Comparison of ENCODE assay signal across 18 cellular contexts in the genomic region with DNA sequence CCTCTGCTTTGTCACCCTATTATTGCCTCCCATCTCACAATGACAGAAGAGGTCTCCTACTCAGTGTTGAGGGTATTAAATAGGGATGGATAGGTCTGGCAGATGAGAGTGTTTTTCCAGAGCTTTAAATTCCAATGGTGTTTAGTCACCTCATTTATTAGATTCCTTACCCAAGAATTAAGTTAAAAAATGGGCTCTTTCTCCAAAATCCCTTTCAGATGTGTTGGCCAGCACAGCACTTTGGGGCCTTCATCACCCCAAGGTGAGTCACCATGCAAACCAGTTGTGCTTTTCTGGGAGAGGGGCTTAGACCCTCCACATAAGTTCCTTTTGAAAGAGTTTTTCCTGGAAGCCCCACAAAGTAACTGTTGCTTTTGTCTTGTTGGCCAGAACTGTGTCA.
DNase-seq lines count a peak whose midpoint lies in the region; ATAC-seq and TF ChIP-seq lines count a peak whose summit lies in the region.
"Had no signal": no experiment of that assay in that cellular context is flagged by ENCODE, and none has a peak within 500 bp of the region (broad histone marks: within the 10 kb centered on the region; RNA-seq: fewer than 3 reads in every experiment).

No MANE protein-coding gene starts in this region.

- intact Hi-C loops in PC-9 (cut with micrococcal nuclease; ENCODE audit: unreplicated experiment): no loop called here
- intact Hi-C loops in activated CD4-positive, alpha-beta T cell treated with anti-CD3 and anti-CD28 coated beads for 36 hours (cut with DNase I, micrococcal nuclease): no loop called here

- H3K36me3 ChIP-seq in PC-9 (ENCODE audit: low read depth) (no peaks in the 10 kb centered on the region), suprapubic skin (no peaks in the 10 kb centered on the region)
- H3K36me3 ChIP-seq: heart left ventricle had no signal

- no peaks in the 10 kb centered on the region for H4K20me1 ChIP-seq in PC-9 (ENCODE audit: insufficient read depth)

- BruUV-seq in PC-9 (replicated peaks; lab: Mats Ljungman, UMichigan): no TSS peak

- peaks cover 21% of the 10 kb centered on the region for H3K4me1 Mint-ChIP-seq in activated CD4-positive, alpha-beta T cell treated with anti-CD3 and anti-CD28 coated beads for 36 hours
- H3K4me1 Mint-ChIP-seq: IgD-negative memory B cell had no signal

- no peak overlapping the region for H3K4me3 ChIP-seq in PC-9
- no peak overlapping the region for H3K4me3 ChIP-seq in suprapubic skin
- H3K4me3 ChIP-seq: dorsolateral prefrontal cortex, heart left ventricle had no signal

- ATAC-seq in activated CD4-positive, alpha-beta T cell treated with anti-CD3 and anti-CD28 coated beads for 36 hours: no peak
- ATAC-seq: heart left ventricle; stimulated activated naive CD8-positive, alpha-beta T cell treated with anti-CD3 and anti-CD28 coated beads, Interleukin-15, Interleukin-2, amounts not matched to agents 100 U/mL and 50 U/mL, for 24 hours had no signal

- H3K27me3 ChIP-seq in PC-9 (ENCODE audit: insufficient read depth, low read depth) (no peaks in the 10 kb centered on the region), suprapubic skin (no peaks in the 10 kb centered on the region)

- TF ChIP-seq CTCF in PC-9 (conservative IDR thresholded peaks at IDR 0.05) (no peak), suprapubic skin (IDR thresholded peaks at IDR 0.05) (no peak)

- TF ChIP-seq EP300 in suprapubic skin (IDR thresholded peaks at IDR 0.05): no peak

- CTCF ChIA-PET in PC-9 (lab: Charles Lee): no interaction called here
- CTCF ChIA-PET in activated CD4-positive, alpha-beta T cell treated with anti-CD3 and anti-CD28 coated beads for 36 hours (lab: Charles Lee): no interaction called here

- peak; percentile 18 for DNase-seq in Caki2 (ENCODE audit: low read depth)
- peak in 1 of 2 experiments; percentile 50 for DNase-seq in PC-9
- peak; percentile 17 for DNase-seq in dermis blood vessel endothelial cell
- peak; percentile 32 for DNase-seq in myocyte (ENCODE audit: low read depth)
- no peak for DNase-seq in activated CD4-positive, alpha-beta T cell treated with anti-CD3 and anti-CD28 coated beads for 36 hours
- DNase-seq in activated CD4-positive, alpha-beta T cell treated with anti-CD3 and anti-CD28 coated beads, Interleukin-2, amount 50 U/mL, for 48 hours: no peak
- no peak for DNase-seq in ureter (ENCODE audit: low spot score)
- no peak for DNase-seq in suprapubic skin (ENCODE audit: low spot score in 2 of 2)
- DNase-seq: activated naive CD4-positive, alpha-beta T cell treated with anti-CD3 and anti-CD28 coated beads, Interleukin-2, amount 10 ng/mL, durations not matched to agents 7 days and 5 days; CD4-positive, alpha-beta T cell; dorsolateral prefrontal cortex; heart left ventricle; NCI-H2081; stimulated activated CD4-positive, alpha-beta T cell treated with anti-CD3 and anti-CD28 coated beads, Interleukin-4, amount 100 ng/mL, for 1 hour; stimulated activated naive CD8-positive, alpha-beta T cell treated with anti-CD3 and anti-CD28 coated beads, Interleukin-15, Interleukin-2, amounts not matched to agents 100 U/mL and 50 U/mL, for 24 hours had no signal

- H3K4me1 ChIP-seq in PC-9 (replicated peaks; ENCODE audit: insufficient read depth): peaks cover 43% of the 10 kb centered on the region
- peaks cover 3% of the 10 kb centered on the region for H3K4me1 ChIP-seq in suprapubic skin
- H3K4me1 ChIP-seq: heart left ventricle, parathyroid adenoma had no signal

- H3K27ac Mint-ChIP-seq in activated CD4-positive, alpha-beta T cell treated with anti-CD3 and anti-CD28 coated beads for 36 hours: no peak overlapping the region
- H3K27ac Mint-ChIP-seq: activated naive CD4-positive, alpha-beta T cell treated with anti-CD3 and anti-CD28 coated beads, Interleukin-2, amount 10 ng/mL, durations not matched to agents 7 days and 5 days; CD4-positive, alpha-beta T cell; T-helper 2 cell treated with Interferon-gamma antibody and Interleukin-4, amounts not matched to agents 5 μg/mL and 100 μg/mL, for 36 hours had no signal

- H3K27me3 Mint-ChIP-seq in activated CD4-positive, alpha-beta T cell treated with anti-CD3 and anti-CD28 coated beads for 36 hours: peaks cover 24% of the 10 kb centered on the region

- H3F3A ChIP-seq in PC-9 (ENCODE audit: insufficient read depth, low read depth): peaks cover 7% of the 10 kb centered on the region; the same call in 1 of the 2 replicates

- POLR2A ChIA-PET in PC-9 (lab: Charles Lee; ENCODE audit: unreplicated experiment): no interaction called here
- POLR2A ChIA-PET in activated CD4-positive, alpha-beta T cell treated with anti-CD3 and anti-CD28 coated beads for 36 hours (lab: Charles Lee): no interaction called here

- no peak overlapping the region for H2AFZ ChIP-seq in PC-9
- H2AFZ ChIP-seq: parathyroid adenoma had no signal

- H3K9me2 ChIP-seq in PC-9 (ENCODE audit: insufficient read depth): no peaks in the 10 kb centered on the region

- no peak for TF ChIP-seq POLR2A in suprapubic skin (IDR thresholded peaks at IDR 0.05)

- no peaks in the 10 kb centered on the region for H3K79me2 ChIP-seq in PC-9 (ENCODE audit: low read depth)
- H3K79me2 ChIP-seq: parathyroid adenoma had no signal

- H3K9me3 ChIP-seq in PC-9 (ENCODE audit: insufficient read depth, low read depth) (no peaks in the 10 kb centered on the region), suprapubic skin (no peaks in the 10 kb centered on the region)

- no peak overlapping the region for H3K4me3 Mint-ChIP-seq in activated CD4-positive, alpha-beta T cell treated with anti-CD3 and anti-CD28 coated beads for 36 hours
- H3K4me3 Mint-ChIP-seq: activated naive CD4-positive, alpha-beta T cell treated with anti-CD3 and anti-CD28 coated beads, Interleukin-2, amount 10 ng/mL, durations not matched to agents 7 days and 5 days; CD4-positive, alpha-beta T cell; IgD-negative memory B cell; T-helper 2 cell treated with Interferon-gamma antibody and Interleukin-4, amounts not matched to agents 5 μg/mL and 100 μg/mL, for 36 hours had no signal

- H3K4me2 ChIP-seq in PC-9: peak overlapping the region; percentile 32

- H3K36me3 Mint-ChIP-seq in activated CD4-positive, alpha-beta T cell treated with anti-CD3 and anti-CD28 coated beads for 36 hours (ENCODE audit: low read depth): no peaks in the 10 kb centered on the region
- H3K36me3 Mint-ChIP-seq: activated naive CD4-positive, alpha-beta T cell treated with anti-CD3 and anti-CD28 coated beads, Interleukin-2, amount 10 ng/mL, durations not matched to agents 7 days and 5 days had no signal

- H3K27ac ChIP-seq in PC-9: peak overlapping the region; percentile 30; the same call in 1 of the 2 replicates
- H3K27ac ChIP-seq in suprapubic skin: no peak overlapping the region
- H3K27ac ChIP-seq: dorsolateral prefrontal cortex, heart left ventricle, parathyroid adenoma had no signal

- peaks cover 5% of the 10 kb centered on the region for H3K9me3 Mint-ChIP-seq in activated CD4-positive, alpha-beta T cell treated with anti-CD3 and anti-CD28 coated beads for 36 hours (ENCODE audit: low read depth)
- H3K9me3 Mint-ChIP-seq: activated naive CD4-positive, alpha-beta T cell treated with anti-CD3 and anti-CD28 coated beads, Interleukin-2, amount 10 ng/mL, durations not matched to agents 7 days and 5 days had no signal

- in situ Hi-C loops in Caki2 (cut with HindIII; ENCODE audit: low pct_unique_long_range_greater_than_20kb, low sequenced_read_pairs): no loop called here

Comparison
In these comparisons a context has a peak if more than half of its experiments do, and no peak if none do; other contexts are left out.
1. DNase-seq: peak in Caki2 (single experiment), dermis blood vessel endothelial cell (single experiment) and myocyte (single experiment); none in activated CD4-positive, alpha-beta T cell treated with anti-CD3 and anti-CD28 coated beads for 36 hours (single experiment), activated CD4-positive, alpha-beta T cell treated with anti-CD3 and anti-CD28 coated beads, Interleukin-2, amount 50 U/mL, for 48 hours (0 of 2), ureter (single experiment) and suprapubic skin (0 of 2).